31 cellular contexts compared by ENCODE assay signal in genomic region chr5:108997720-108998119, GRCh38.
"Had no signal": no experiment of that assay in that cellular context is flagged by ENCODE, and none has a peak within 500 bp of the region (broad histone marks: within the 10 kb centered on the region; RNA-seq: fewer than 3 reads in every experiment).

No MANE protein-coding gene starts in this region.

- H3K9me3 ChIP-seq: neutrophil, suprapubic skin, vagina had no signal

- H3K4me2 ChIP-seq: hepatocyte, neural progenitor cell had no signal

- H3K4me1 ChIP-seq: heart right ventricle, lower lobe of right lung, neural progenitor cell, parathyroid adenoma, suprapubic skin, tibial nerve, upper lobe of left lung, vagina had no signal

- H3K27me3 ChIP-seq: heart right ventricle, hepatocyte, neural progenitor cell, neutrophil, suprapubic skin, tibial nerve, upper lobe of left lung, vagina had no signal

- H3K9ac ChIP-seq: neural progenitor cell, parathyroid adenoma had no signal

- H3K4me1 Mint-ChIP-seq: natural killer cell; nephron progenitor cell; neural progenitor cell; stimulated activated effector memory CD8-positive, alpha-beta T cell treated with anti-CD3 and anti-CD28 coated beads, Interleukin-12 subunit alpha, Interleukin-12 subunit beta, amount 100 ng/mL, for 72 hours had no signal

- H3K4me3 ChIP-seq: heart right ventricle, hepatocyte, lower lobe of right lung, neural progenitor cell, skin epidermis, suprapubic skin, thoracic aorta, tibial nerve, upper lobe of left lung, vagina had no signal

- H3K4me3 Mint-ChIP-seq: natural killer cell; nephron progenitor cell; neural progenitor cell; stimulated activated effector memory CD8-positive, alpha-beta T cell treated with anti-CD3 and anti-CD28 coated beads, Interleukin-12 subunit alpha, Interleukin-12 subunit beta, amount 100 ng/mL, for 72 hours; stimulated activated naive CD8-positive, alpha-beta T cell treated with anti-CD3 and anti-CD28 coated beads, Interleukin-15, Interleukin-2, amounts not matched to agents 100 ng/mL and 50 ng/mL, for 24 hours had no signal

- H2AFZ ChIP-seq: hepatocyte, neural progenitor cell, parathyroid adenoma had no signal

- ATAC-seq: heart right ventricle; left cardiac atrium; left lobe of liver; left ventricle myocardium superior; lower lobe of right lung; natural killer cell; right cardiac atrium; sciatic nerve; stimulated activated effector memory CD8-positive, alpha-beta T cell treated with anti-CD3 and anti-CD28 coated beads, Interleukin-12 subunit alpha, Interleukin-12 subunit beta, amount 100 ng/mL, for 72 hours had no signal

- H3K27me3 Mint-ChIP-seq: progenitor cell of endocrine pancreas; stimulated activated naive CD8-positive, alpha-beta T cell treated with anti-CD3 and anti-CD28 coated beads, Interleukin-15, Interleukin-2, amounts not matched to agents 100 ng/mL and 50 ng/mL, for 24 hours had no signal

- H3K36me3 Mint-ChIP-seq: stimulated activated effector memory CD8-positive, alpha-beta T cell treated with anti-CD3 and anti-CD28 coated beads, Interleukin-12 subunit alpha, Interleukin-12 subunit beta, amount 100 ng/mL, for 72 hours had no signal

- DNase-seq: heart right ventricle; kidney glomerular epithelial cell; left cardiac atrium; left ventricle myocardium superior; lower lobe of right lung; mammary epithelial cell; mesenchymal stem cell; natural killer cell; nephron progenitor cell; occipital lobe; right cardiac atrium; stimulated activated CD4-positive, alpha-beta T cell treated with anti-CD3 and anti-CD28 coated beads, Interleukin-12 subunit alpha, Interleukin-12 subunit beta, amount 100 ng/mL, for 4 hours; stimulated activated CD4-positive, alpha-beta T cell treated with anti-CD3 and anti-CD28 coated beads, Interleukin-15, amount 100 ng/mL, for 24 hours; stimulated activated CD4-positive, alpha-beta T cell treated with anti-CD3 and anti-CD28 coated beads, Interleukin-2, amount 100 ng/mL, for 24 hours; stimulated activated CD4-positive, alpha-beta T cell treated with anti-CD3 and anti-CD28 coated beads, Interleukin-4, amount 100 ng/mL, for 1 hour; stimulated activated naive CD4-positive, alpha-beta T cell; upper lobe of left lung had no signal

- H3K27ac ChIP-seq: heart right ventricle, hepatocyte, lower lobe of right lung, neural progenitor cell, neutrophil, parathyroid adenoma, skin epidermis, suprapubic skin, thoracic aorta, tibial nerve, upper lobe of left lung, vagina had no signal

- H3K36me3 ChIP-seq: heart right ventricle, lower lobe of right lung, neural progenitor cell, neutrophil, thoracic aorta, vagina had no signal

- H3K79me2 ChIP-seq: hepatocyte had no signal

- H3K27ac Mint-ChIP-seq: natural killer cell; nephron progenitor cell; neural progenitor cell; progenitor cell of endocrine pancreas; stimulated activated effector memory CD8-positive, alpha-beta T cell treated with anti-CD3 and anti-CD28 coated beads, Interleukin-12 subunit alpha, Interleukin-12 subunit beta, amount 100 ng/mL, for 72 hours; stimulated activated naive CD8-positive, alpha-beta T cell treated with anti-CD3 and anti-CD28 coated beads, Interleukin-15, Interleukin-2, amounts not matched to agents 100 ng/mL and 50 ng/mL, for 24 hours had no signal
